ENCODE assay signal across 34 cellular contexts in the genomic region with DNA sequence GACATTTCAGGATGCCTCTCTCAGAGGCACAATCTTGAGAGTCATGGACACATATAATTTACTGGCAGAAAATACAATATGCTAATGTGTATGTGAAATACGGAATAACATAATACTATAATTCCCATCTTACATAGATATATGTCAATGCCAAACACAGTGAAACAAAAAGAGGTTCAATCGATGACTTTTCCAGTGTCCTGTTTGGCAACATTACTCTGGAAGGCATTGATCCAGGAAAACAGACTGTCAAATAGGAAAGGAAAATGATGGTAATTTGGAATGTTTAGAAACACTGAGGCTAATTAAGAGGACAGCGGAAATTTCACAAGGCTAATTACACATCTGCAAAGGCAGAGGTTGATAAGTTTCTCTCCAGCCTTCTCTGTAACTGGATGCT.
"Had no signal": no experiment of that assay in that cellular context is flagged by ENCODE, and none has a peak within 500 bp of the region (broad histone marks: within the 10 kb centered on the region; RNA-seq: fewer than 3 reads in every experiment).

No MANE protein-coding gene starts in this region.

- DNase-seq: Karpas-422, Kasumi-1, MG63, MM.1S, MV-4-11, NCI-H1048, NCI-H1092, NCI-H1092 treated with DMSO at 0.1 percent for 48 hours, NCI-H1105, NCI-H1105 treated with DMSO at 0.1 percent for 48 hours, NCI-H1417, NCI-H1417 treated with DMSO at 0.1 percent for 48 hours, NCI-H1436, NCI-H1436 treated with DMSO at 0.1 percent for 48 hours, NCI-H146, NCI-H1694, NCI-H1694 treated with DMSO at 0.1 percent for 48 hours, NCI-H187, NCI-H187 treated with DMSO at 0.1 percent for 48 hours, NCI-H1930, NCI-H2029, NCI-H2029 treated with DMSO at 0.1 percent for 48 hours, NCI-H2081, NCI-H2081 treated with DMSO at 0.1 percent for 48 hours, NCI-H2107, NCI-H2171, NCI-H2171 treated with DMSO at 0.1 percent for 48 hours, NCI-H2227 treated with DMSO at 0.1 percent for 48 hours, NCI-H226, NCI-H345, NCI-H446, NCI-H446 treated with DMSO at 0.1 percent for 48 hours, NCI-H510A, NCI-H510A treated with DMSO at 0.1 percent for 48 hours had no signal
